Comparison of ENCODE assay signal across 1 cellular context in the genomic region with DNA sequence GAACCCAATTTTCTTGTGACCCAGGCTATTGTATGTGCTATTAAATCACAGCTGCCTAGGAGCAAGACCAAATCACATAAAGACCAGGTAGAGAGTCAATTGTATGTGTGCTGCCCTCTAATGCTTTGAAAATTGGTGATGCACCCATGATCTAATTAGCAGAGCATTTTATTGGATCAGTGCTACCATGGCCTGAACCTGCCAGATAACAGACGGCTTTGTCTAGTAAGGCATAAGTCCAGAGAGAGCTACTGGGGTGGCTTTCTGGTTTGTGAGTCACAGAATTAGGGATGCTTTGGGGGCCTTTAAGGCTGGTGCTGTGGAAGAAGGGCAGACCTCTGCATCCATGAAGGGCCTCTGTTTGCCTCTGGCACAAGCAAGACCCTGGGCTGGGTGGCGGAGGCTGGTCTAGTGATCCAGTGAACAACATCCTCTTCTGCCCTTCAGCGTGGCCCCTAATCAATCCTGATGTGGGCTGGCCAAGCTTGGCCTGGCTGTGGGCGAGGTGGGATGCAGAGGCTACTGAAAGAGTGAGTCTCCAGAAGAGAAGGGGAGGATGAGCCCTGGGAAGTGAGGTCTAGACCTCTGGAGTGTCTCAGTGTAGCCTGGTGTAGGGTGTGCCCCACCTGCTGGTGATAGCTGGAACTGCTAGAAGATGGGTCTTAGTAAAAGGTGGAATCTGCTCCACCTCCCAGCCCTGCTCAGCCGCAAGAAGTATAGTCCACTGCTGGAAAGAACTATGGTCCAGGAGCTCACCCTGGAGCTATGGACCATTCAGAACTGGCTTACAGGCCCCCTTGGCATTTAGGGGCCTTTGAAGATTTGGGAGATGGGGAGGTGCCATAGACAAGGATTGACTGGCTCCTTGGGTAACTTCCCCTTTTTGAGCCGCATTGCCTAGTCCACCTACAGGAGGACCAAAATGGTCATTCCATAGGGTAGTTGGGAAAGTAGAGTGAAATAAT.
TF ChIP-seq lines count a peak whose summit lies in the region.

No MANE protein-coding gene starts in this region.

TF ChIP-seq in WTC11, 78 proteins besides CTCF, POLR2A, EP300 and RAD21 (continued from another document):
- TF ChIP-seq, protein P1, sequence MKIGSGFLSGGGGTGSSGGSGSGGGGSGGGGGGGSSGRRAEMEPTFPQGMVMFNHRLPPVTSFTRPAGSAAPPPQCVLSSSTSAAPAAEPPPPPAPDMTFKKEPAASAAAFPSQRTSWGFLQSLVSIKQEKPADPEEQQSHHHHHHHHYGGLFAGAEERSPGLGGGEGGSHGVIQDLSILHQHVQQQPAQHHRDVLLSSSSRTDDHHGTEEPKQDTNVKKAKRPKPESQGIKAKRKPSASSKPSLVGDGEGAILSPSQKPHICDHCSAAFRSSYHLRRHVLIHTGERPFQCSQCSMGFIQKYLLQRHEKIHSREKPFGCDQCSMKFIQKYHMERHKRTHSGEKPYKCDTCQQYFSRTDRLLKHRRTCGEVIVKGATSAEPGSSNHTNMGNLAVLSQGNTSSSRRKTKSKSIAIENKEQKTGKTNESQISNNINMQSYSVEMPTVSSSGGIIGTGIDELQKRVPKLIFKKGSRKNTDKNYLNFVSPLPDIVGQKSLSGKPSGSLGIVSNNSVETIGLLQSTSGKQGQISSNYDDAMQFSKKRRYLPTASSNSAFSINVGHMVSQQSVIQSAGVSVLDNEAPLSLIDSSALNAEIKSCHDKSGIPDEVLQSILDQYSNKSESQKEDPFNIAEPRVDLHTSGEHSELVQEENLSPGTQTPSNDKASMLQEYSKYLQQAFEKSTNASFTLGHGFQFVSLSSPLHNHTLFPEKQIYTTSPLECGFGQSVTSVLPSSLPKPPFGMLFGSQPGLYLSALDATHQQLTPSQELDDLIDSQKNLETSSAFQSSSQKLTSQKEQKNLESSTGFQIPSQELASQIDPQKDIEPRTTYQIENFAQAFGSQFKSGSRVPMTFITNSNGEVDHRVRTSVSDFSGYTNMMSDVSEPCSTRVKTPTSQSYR (CRISPR knock-in tag; IDR thresholded peaks at IDR 0.05): no peak
- no peak for TF ChIP-seq ZNF138 (CRISPR knock-in tag; conservative IDR thresholded peaks at IDR 0.05)
TF ChIP-seq in WTC11: peak in this region for 0.
